8 cellular contexts compared by ENCODE assay signal in genomic region chr2:152466925-152467676, GRCh38.
DNase-seq lines count a peak whose midpoint lies in the region; ATAC-seq and TF ChIP-seq lines count a peak whose summit lies in the region.

No MANE protein-coding gene starts in this region.

- peaks cover 0 to 17% (median under 1%) of the 10 kb centered on the region in 4 donors for H3K4me1 ChIP-seq in right lobe of liver

- peak; percentile 53 for DNase-seq in SK-MEL-5 (ENCODE audit: low read depth, low spot score)
- no peak for DNase-seq in right lobe of liver
- DNase-seq in NCI-H2196 treated with DMSO at 0.1 percent for 48 hours (lab: John Stamatoyannopoulos, UW; ENCODE audit: unreplicated experiment): no peak
- DNase-seq in cerebellum (ENCODE audit: low spot score): no peak
- DNase-seq in SHP77 treated with DMSO at 0.1 percent for 48 hours (lab: John Stamatoyannopoulos, UW): no peak
- no peak for DNase-seq in SHP77 (lab: John Stamatoyannopoulos, UW)

- H3K4me3 ChIP-seq in right lobe of liver: no peak overlapping the region

- intact Hi-C loops in right lobe of liver (cut with DNase I): no loop called here

- no peak for TF ChIP-seq CTCF in right lobe of liver (IDR thresholded peaks at IDR 0.05)

- H3K27ac ChIP-seq in right lobe of liver: peak overlapping the region in 2 of 3 donors; percentile 25 to 31

- WGBS in right lobe of liver (ENCODE audit: insufficient coverage, low coverage, low lambda C conversion rate, missing lambda C conversion rate): 56% methylated on average over 11 of the region's 11 CpGs

- H3K27me3 ChIP-seq in right lobe of liver: no peaks in the 10 kb centered on the region

- in situ Hi-C loops in SK-MEL-5 (cut with HindIII; ENCODE audit: low pct_unique_long_range_greater_than_20kb, low sequenced_read_pairs): no loop called here

- ATAC-seq in GM18870 (IDR thresholded peaks at IDR 0.05; ENCODE audit: unreplicated experiment) (peak; percentile 89), HG02973 (IDR thresholded peaks at IDR 0.05; ENCODE audit: unreplicated experiment) (peak; percentile 89), right lobe of liver (peak; percentile 48 to 64 (median 53))

- TF ChIP-seq POLR2A in right lobe of liver (IDR thresholded peaks at IDR 0.05): no peak

- H3K9me3 ChIP-seq in right lobe of liver: no peaks in the 10 kb centered on the region

- no peaks in the 10 kb centered on the region for H3K36me3 ChIP-seq in right lobe of liver
